Comparison of ENCODE assay signal across 1 cellular context in the genomic region with DNA sequence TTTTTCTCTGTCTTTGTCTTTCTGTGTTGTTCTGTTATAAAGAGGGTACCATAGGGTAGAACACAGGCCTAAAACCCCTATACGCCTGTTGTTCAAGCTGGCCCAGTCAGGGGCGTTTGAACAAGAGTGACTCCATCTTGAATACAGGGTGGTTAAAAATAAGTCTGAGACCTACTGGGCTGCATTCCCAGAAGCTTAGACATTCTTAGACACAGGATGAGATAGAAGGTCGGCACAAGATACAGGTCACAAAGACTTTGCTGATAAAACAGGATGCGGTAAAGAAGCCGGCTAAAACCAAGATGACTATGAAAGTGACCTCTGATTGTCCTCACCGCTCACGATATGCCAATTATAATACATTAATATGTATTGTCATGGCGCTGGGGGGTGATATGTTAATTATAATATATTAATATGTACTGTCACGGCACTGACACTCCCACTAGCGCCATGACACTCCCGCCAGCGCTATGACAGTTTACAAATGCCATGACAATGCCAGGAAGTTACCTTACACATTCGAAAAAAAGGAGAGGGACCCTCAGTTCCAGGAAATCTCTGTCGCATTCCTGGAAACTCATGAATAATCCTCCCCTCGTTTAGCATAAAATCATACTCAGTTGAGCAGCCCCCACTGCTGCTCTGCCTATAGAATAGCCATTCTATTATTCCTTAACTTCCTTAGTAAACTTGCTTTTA.
TF ChIP-seq lines count a peak whose summit lies in the region.

No MANE protein-coding gene starts in this region.

TF ChIP-seq in K562, 482 proteins besides CTCF, POLR2A, EP300 and RAD21 (continued from another document and continues in another):
- TF ChIP-seq, protein P1, sequence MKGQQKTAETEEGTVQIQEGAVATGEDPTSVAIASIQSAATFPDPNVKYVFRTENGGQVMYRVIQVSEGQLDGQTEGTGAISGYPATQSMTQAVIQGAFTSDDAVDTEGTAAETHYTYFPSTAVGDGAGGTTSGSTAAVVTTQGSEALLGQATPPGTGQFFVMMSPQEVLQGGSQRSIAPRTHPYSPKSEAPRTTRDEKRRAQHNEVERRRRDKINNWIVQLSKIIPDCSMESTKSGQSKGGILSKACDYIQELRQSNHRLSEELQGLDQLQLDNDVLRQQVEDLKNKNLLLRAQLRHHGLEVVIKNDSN (CRISPR knock-in tag; IDR thresholded peaks at IDR 0.05) = no peak
- TF ChIP-seq HOXB6 (CRISPR knock-in tag; IDR thresholded peaks at IDR 0.05; ENCODE audit: borderline replicate concordance) (peak; percentile 98), PPARD (CRISPR knock-in tag; IDR thresholded peaks at IDR 0.05) (peak; percentile 96), NR1H2 (CRISPR knock-in tag; IDR thresholded peaks at IDR 0.05) (no peak), ESRRB (CRISPR knock-in tag; IDR thresholded peaks at IDR 0.05; ENCODE audit: borderline replicate concordance) (peak; percentile 98), RBM17 (IDR thresholded peaks at IDR 0.05; ENCODE audit: borderline replicate concordance, low read depth, low read length) (no peak), TOE1 (IDR thresholded peaks at IDR 0.05; ENCODE audit: borderline replicate concordance) (no peak), TOE1 (CRISPR knock-in tag; IDR thresholded peaks at IDR 0.05; ENCODE audit: borderline replicate concordance, low read depth) (no peak), DMBX1 (CRISPR knock-in tag; IDR thresholded peaks at IDR 0.05; ENCODE audit: borderline replicate concordance) (peak; percentile 100), ZNF77 (CRISPR knock-in tag; IDR thresholded peaks at IDR 0.05) (peak; percentile 90), TBP (optimal IDR thresholded peaks at IDR 0.05; ENCODE audit: low read depth, low read length) (no peak), ZNF239 (CRISPR knock-in tag; IDR thresholded peaks at IDR 0.05) (peak; percentile 100), MIER1 (IDR thresholded peaks at IDR 0.05; ENCODE audit: low read depth) (no peak), GABPA (tag; conservative IDR thresholded peaks at IDR 0.05; ENCODE audit: low read depth) (peak; percentile 86), LARP7 (IDR thresholded peaks at IDR 0.05) (no peak), SIX5 (IDR thresholded peaks at IDR 0.05; ENCODE audit: borderline replicate concordance in 1 of 2, insufficient read depth in 1 of 2, low read depth in 1 of 2, low read length in 2 of 2) (no peak), SAFB2 (IDR thresholded peaks at IDR 0.05; ENCODE audit: borderline replicate concordance, low read depth, low read length, severe bottlenecking) (no peak), ZBTB17 (CRISPR knock-in tag; IDR thresholded peaks at IDR 0.05) (peak; percentile 99), RFX1 (IDR thresholded peaks at IDR 0.05) (no peak), SRSF1 (IDR thresholded peaks at IDR 0.05; ENCODE audit: low read depth, low read length) (no peak), ZNF347 (CRISPR knock-in tag; IDR thresholded peaks at IDR 0.05; ENCODE audit: low read depth) (peak; percentile 100), MEF2D (tag; conservative IDR thresholded peaks at IDR 0.05; ENCODE audit: low read depth) (peak; percentile 100), SUPT5H (IDR thresholded peaks at IDR 0.05) (no peak), NCOA4 (IDR thresholded peaks at IDR 0.05; ENCODE audit: partially characterized antibody) (no peak), BRCA1 (IDR thresholded peaks at IDR 0.05) (no peak), BRCA1 (CRISPR knock-in tag; IDR thresholded peaks at IDR 0.05) (no peak), GTF2F1 (IDR thresholded peaks at IDR 0.05; ENCODE audit: low read depth, low read length) (no peak), LCOR (CRISPR knock-in tag; IDR thresholded peaks at IDR 0.05) (no peak), ELF1 (tag; IDR thresholded peaks at IDR 0.05) (0 out of 2 replicates have a peak, but pooled peaks have one; percentile 26), SIRT6 (IDR thresholded peaks at IDR 0.05; ENCODE audit: low read depth, low read length) (no peak), ZEB2 (IDR thresholded peaks at IDR 0.05) (no peak), ZNF263 (CRISPR knock-in tag; IDR thresholded peaks at IDR 0.05; ENCODE audit: borderline replicate concordance) (no peak), ZNF76 (CRISPR knock-in tag; IDR thresholded peaks at IDR 0.05; ENCODE audit: borderline replicate concordance) (peak; percentile 100), ZNF644 (tag; IDR thresholded peaks at IDR 0.05; ENCODE audit: low read depth) (peak; percentile 100), PYGO2 (tag; IDR thresholded peaks at IDR 0.05) (peak; percentile 100), ZBTB7A (IDR thresholded peaks at IDR 0.05; ENCODE audit: borderline replicate concordance, control insufficient read depth, low read depth, low read length) (no peak), CHD4 (IDR thresholded peaks at IDR 0.05; ENCODE audit: insufficient read depth, insufficient replicate concordance, low read depth, low read length, poor library complexity, severe bottlenecking) (no peak), BRD9 (IDR thresholded peaks at IDR 0.05; ENCODE audit: low read depth, partially characterized antibody) (no peak), KAT7 (CRISPR knock-in tag; IDR thresholded peaks at IDR 0.05; ENCODE audit: borderline replicate concordance) (no peak), ZNF408 (CRISPR knock-in tag; IDR thresholded peaks at IDR 0.05; ENCODE audit: low read depth) (no peak), CAMTA2 (CRISPR knock-in tag; conservative IDR thresholded peaks at IDR 0.05) (peak; percentile 99)
- TF ChIP-seq, protein P2, sequence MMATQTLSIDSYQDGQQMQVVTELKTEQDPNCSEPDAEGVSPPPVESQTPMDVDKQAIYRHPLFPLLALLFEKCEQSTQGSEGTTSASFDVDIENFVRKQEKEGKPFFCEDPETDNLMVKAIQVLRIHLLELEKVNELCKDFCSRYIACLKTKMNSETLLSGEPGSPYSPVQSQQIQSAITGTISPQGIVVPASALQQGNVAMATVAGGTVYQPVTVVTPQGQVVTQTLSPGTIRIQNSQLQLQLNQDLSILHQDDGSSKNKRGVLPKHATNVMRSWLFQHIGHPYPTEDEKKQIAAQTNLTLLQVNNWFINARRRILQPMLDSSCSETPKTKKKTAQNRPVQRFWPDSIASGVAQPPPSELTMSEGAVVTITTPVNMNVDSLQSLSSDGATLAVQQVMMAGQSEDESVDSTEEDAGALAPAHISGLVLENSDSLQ (IDR thresholded peaks at IDR 0.05) = peak; percentile 35; the same call in 1 of the 2 replicates
- TF ChIP-seq, protein P3, sequence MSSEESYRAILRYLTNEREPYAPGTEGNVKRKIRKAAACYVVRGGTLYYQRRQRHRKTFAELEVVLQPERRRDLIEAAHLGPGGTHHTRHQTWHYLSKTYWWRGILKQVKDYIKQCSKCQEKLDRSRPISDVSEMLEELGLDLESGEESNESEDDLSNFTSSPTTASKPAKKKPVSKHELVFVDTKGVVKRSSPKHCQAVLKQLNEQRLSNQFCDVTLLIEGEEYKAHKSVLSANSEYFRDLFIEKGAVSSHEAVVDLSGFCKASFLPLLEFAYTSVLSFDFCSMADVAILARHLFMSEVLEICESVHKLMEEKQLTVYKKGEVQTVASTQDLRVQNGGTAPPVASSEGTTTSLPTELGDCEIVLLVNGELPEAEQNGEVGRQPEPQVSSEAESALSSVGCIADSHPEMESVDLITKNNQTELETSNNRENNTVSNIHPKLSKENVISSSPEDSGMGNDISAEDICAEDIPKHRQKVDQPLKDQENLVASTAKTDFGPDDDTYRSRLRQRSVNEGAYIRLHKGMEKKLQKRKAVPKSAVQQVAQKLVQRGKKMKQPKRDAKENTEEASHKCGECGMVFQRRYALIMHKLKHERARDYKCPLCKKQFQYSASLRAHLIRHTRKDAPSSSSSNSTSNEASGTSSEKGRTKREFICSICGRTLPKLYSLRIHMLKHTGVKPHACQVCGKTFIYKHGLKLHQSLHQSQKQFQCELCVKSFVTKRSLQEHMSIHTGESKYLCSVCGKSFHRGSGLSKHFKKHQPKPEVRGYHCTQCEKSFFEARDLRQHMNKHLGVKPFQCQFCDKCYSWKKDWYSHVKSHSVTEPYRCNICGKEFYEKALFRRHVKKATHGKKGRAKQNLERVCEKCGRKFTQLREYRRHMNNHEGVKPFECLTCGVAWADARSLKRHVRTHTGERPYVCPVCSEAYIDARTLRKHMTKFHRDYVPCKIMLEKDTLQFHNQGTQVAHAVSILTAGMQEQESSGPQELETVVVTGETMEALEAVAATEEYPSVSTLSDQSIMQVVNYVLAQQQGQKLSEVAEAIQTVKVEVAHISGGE (CRISPR knock-in tag; IDR thresholded peaks at IDR 0.05) = peak in 2 of 3 experiments; percentile 51 to 96; a peak in 3 of 6 replicates
- TF ChIP-seq, protein P4, sequence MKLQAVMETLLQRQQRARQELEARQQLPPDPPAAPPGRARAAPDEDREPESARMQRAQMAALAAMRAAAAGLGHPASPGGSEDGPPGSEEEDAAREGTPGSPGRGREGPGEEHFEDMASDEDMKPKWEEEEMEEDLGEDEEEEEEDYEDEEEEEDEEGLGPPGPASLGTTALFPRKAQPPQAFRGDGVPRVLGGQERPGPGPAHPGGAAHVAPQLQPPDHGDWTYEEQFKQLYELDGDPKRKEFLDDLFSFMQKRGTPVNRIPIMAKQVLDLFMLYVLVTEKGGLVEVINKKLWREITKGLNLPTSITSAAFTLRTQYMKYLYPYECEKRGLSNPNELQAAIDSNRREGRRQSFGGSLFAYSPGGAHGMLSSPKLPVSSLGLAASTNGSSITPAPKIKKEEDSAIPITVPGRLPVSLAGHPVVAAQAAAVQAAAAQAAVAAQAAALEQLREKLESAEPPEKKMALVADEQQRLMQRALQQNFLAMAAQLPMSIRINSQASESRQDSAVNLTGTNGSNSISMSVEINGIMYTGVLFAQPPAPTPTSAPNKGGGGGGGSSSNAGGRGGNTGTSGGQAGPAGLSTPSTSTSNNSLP (IDR thresholded peaks at IDR 0.05; ENCODE audit: borderline replicate concordance, low read depth, low read length) = no peak
- TF ChIP-seq, protein P5, sequence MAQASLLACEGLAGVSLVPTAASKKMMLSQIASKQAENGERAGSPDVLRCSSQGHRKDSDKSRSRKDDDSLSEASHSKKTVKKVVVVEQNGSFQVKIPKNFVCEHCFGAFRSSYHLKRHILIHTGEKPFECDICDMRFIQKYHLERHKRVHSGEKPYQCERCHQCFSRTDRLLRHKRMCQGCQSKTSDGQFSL (CRISPR knock-in tag; IDR thresholded peaks at IDR 0.05) = no peak
- TF ChIP-seq, protein P5 (tag; IDR thresholded peaks at IDR 0.05) = peak in 1 of 2 experiments; percentile 99; a peak in 2 of 4 replicates
- TF ChIP-seq, protein P6, sequence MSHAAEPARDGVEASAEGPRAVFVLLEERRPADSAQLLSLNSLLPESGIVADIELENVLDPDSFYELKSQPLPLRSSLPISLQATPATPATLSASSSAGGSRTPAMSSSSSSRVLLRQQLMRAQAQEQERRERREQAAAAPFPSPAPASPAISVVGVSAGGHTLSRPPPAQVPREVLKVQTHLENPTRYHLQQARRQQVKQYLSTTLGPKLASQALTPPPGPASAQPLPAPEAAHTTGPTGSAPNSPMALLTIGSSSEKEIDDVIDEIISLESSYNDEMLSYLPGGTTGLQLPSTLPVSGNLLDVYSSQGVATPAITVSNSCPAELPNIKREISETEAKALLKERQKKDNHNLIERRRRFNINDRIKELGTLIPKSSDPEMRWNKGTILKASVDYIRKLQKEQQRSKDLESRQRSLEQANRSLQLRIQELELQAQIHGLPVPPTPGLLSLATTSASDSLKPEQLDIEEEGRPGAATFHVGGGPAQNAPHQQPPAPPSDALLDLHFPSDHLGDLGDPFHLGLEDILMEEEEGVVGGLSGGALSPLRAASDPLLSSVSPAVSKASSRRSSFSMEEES (CRISPR knock-in tag; IDR thresholded peaks at IDR 0.05) = peak; percentile 95
- TF ChIP-seq, protein P7, sequence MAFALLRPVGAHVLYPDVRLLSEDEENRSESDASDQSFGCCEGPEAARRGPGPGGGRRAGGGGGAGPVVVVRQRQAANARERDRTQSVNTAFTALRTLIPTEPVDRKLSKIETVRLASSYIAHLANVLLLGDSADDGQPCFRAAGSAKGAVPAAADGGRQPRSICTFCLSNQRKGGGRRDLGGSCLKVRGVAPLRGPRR (CRISPR knock-in tag; IDR thresholded peaks at IDR 0.05) = peak; percentile 95; the same call in 1 of the 2 replicates
- TF ChIP-seq, protein P8, sequence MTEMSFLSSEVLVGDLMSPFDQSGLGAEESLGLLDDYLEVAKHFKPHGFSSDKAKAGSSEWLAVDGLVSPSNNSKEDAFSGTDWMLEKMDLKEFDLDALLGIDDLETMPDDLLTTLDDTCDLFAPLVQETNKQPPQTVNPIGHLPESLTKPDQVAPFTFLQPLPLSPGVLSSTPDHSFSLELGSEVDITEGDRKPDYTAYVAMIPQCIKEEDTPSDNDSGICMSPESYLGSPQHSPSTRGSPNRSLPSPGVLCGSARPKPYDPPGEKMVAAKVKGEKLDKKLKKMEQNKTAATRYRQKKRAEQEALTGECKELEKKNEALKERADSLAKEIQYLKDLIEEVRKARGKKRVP (CRISPR knock-in tag; IDR thresholded peaks at IDR 0.05) = peak; percentile 100
- TF ChIP-seq, protein P9, sequence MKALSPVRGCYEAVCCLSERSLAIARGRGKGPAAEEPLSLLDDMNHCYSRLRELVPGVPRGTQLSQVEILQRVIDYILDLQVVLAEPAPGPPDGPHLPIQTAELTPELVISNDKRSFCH (CRISPR knock-in tag; IDR thresholded peaks at IDR 0.05) = peak; percentile 93
- TF ChIP-seq, protein P9 (tag; IDR thresholded peaks at IDR 0.05) = peak; percentile 99
- TF ChIP-seq, protein P10, sequence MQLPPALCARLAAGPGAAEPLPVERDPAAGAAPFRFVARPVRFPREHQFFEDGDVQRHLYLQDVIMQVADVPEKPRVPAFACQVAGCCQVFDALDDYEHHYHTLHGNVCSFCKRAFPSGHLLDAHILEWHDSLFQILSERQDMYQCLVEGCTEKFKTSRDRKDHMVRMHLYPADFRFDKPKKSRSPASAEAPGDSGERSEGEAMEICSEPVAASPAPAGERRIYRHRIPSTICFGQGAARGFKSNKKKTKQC (CRISPR knock-in tag; IDR thresholded peaks at IDR 0.05) = no peak
- TF ChIP-seq, protein P11, sequence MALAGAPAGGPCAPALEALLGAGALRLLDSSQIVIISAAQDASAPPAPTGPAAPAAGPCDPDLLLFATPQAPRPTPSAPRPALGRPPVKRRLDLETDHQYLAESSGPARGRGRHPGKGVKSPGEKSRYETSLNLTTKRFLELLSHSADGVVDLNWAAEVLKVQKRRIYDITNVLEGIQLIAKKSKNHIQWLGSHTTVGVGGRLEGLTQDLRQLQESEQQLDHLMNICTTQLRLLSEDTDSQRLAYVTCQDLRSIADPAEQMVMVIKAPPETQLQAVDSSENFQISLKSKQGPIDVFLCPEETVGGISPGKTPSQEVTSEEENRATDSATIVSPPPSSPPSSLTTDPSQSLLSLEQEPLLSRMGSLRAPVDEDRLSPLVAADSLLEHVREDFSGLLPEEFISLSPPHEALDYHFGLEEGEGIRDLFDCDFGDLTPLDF (CRISPR knock-in tag; IDR thresholded peaks at IDR 0.05) = no peak
- TF ChIP-seq, protein P12, sequence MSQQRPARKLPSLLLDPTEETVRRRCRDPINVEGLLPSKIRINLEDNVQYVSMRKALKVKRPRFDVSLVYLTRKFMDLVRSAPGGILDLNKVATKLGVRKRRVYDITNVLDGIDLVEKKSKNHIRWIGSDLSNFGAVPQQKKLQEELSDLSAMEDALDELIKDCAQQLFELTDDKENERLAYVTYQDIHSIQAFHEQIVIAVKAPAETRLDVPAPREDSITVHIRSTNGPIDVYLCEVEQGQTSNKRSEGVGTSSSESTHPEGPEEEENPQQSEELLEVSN (IDR thresholded peaks at IDR 0.05; ENCODE audit: borderline replicate concordance in 1 of 2, extremely low read depth in 1 of 2, insufficient read depth in 1 of 2, insufficient read length in 1 of 2, low read depth in 1 of 2, low read length in 1 of 2, poor library complexity in 1 of 2, severe bottlenecking in 1 of 2) = no peak
